In genomic region chrX:65697173-65697572, GRCh38 we compare ENCODE assay signal across 8 cellular contexts. TPM values are rescaled to one million over a fixed set of nuclear protein-coding genes. Genes with fewer than 3 reads are reported as not detected.
DNase-seq lines count a peak whose midpoint lies in the region; ATAC-seq and TF ChIP-seq lines count a peak whose summit lies in the region.

No MANE protein-coding gene starts in this region.

- peaks cover 96% of the 10 kb centered on the region for H3K4me1 Mint-ChIP-seq in stimulated activated naive CD8-positive, alpha-beta T cell treated with anti-CD3 and anti-CD28 coated beads, Interleukin-15, Interleukin-2, amounts not matched to agents 100 ng/mL and 50 ng/mL, for 24 hours (ENCODE audit: low read depth)

- H3K9me3 Mint-ChIP-seq in stimulated activated naive CD8-positive, alpha-beta T cell treated with anti-CD3 and anti-CD28 coated beads, Interleukin-15, Interleukin-2, amounts not matched to agents 100 ng/mL and 50 ng/mL, for 24 hours, result no peaks in the 10 kb centered on the region

- no peaks in the 10 kb centered on the region for H3K27me3 ChIP-seq in right lobe of liver

- intact Hi-C loops in right lobe of liver (cut with DNase I), result no loop called here

- DNase-seq in stimulated activated naive CD8-positive, alpha-beta T cell treated with anti-CD3 and anti-CD28 coated beads, Interleukin-15, Interleukin-2, amounts not matched to agents 100 U/mL and 50 U/mL, for 24 hours, result no peak
- DNase-seq in amniotic epithelial cell (ENCODE audit: low read depth) (peak; percentile 44), right lobe of liver (no peak), NCI-H1048 (lab: John Stamatoyannopoulos, UW) (no peak), cerebellar nuclear complex (lab: John Stamatoyannopoulos, UW) (no peak)
- no peak for DNase-seq in stimulated activated CD4-positive, alpha-beta T cell treated with anti-CD3 and anti-CD28 coated beads, Interleukin-1b, Interleukin-23, amount 100 ng/mL, for 48 hours
- DNase-seq in activated CD4-positive, alpha-beta T cell treated with anti-CD3 and anti-CD28 coated beads for 4 hours, result no peak

- ATAC-seq in stimulated activated naive CD8-positive, alpha-beta T cell treated with anti-CD3 and anti-CD28 coated beads, Interleukin-15, Interleukin-2, amounts not matched to agents 100 U/mL and 50 U/mL, for 24 hours, result no peak
- ATAC-seq in right lobe of liver, result peak in 3 of 4 donors; percentile 27 to 47 (median 41)

- H3K4me3 Mint-ChIP-seq in stimulated activated naive CD8-positive, alpha-beta T cell treated with anti-CD3 and anti-CD28 coated beads, Interleukin-15, Interleukin-2, amounts not matched to agents 100 ng/mL and 50 ng/mL, for 24 hours, result peak overlapping the region; percentile 78

- no peaks in the 10 kb centered on the region for H3K27me3 Mint-ChIP-seq in stimulated activated naive CD8-positive, alpha-beta T cell treated with anti-CD3 and anti-CD28 coated beads, Interleukin-15, Interleukin-2, amounts not matched to agents 100 ng/mL and 50 ng/mL, for 24 hours

- peak overlapping the region; percentile 18 to 45 (median 21) for H3K27ac ChIP-seq in right lobe of liver

- H3K27ac Mint-ChIP-seq in stimulated activated naive CD8-positive, alpha-beta T cell treated with anti-CD3 and anti-CD28 coated beads, Interleukin-15, Interleukin-2, amounts not matched to agents 100 ng/mL and 50 ng/mL, for 24 hours, result peak overlapping the region; percentile 94

- TF ChIP-seq POLR2A in right lobe of liver (IDR thresholded peaks at IDR 0.05), result no peak

- H3K4me3 ChIP-seq in right lobe of liver, result no peak overlapping the region

- H3K36me3 Mint-ChIP-seq in stimulated activated naive CD8-positive, alpha-beta T cell treated with anti-CD3 and anti-CD28 coated beads, Interleukin-15, Interleukin-2, amounts not matched to agents 100 ng/mL and 50 ng/mL, for 24 hours (ENCODE audit: low read depth), result peaks cover 44% of the 10 kb centered on the region

- H3K36me3 ChIP-seq in right lobe of liver, result no peaks in the 10 kb centered on the region

- whole genome bisulfite sequencing in right lobe of liver (ENCODE audit: insufficient coverage, low coverage, low lambda C conversion rate, missing lambda C conversion rate), result 16% methylated on average over 2 of the region's 2 CpGs

- no peak for TF ChIP-seq CTCF in right lobe of liver (IDR thresholded peaks at IDR 0.05)

- H3K9me3 ChIP-seq in right lobe of liver, result no peaks in the 10 kb centered on the region

- peaks cover 0 to 3% (median 0%) of the 10 kb centered on the region in 4 donors for H3K4me1 ChIP-seq in right lobe of liver

RNA-seq across cellular contexts. Expression of gene MSN, which starts 29.7 kb away (rescaled TPM):
- 100 to 1,000 TPM in 3 of 6 experiments, 10 to 100 TPM in 3; 63.6 to 150 (median 104) TPM for total RNA-seq in right lobe of liver
